8 cellular contexts compared by ENCODE assay signal in the genomic region with DNA sequence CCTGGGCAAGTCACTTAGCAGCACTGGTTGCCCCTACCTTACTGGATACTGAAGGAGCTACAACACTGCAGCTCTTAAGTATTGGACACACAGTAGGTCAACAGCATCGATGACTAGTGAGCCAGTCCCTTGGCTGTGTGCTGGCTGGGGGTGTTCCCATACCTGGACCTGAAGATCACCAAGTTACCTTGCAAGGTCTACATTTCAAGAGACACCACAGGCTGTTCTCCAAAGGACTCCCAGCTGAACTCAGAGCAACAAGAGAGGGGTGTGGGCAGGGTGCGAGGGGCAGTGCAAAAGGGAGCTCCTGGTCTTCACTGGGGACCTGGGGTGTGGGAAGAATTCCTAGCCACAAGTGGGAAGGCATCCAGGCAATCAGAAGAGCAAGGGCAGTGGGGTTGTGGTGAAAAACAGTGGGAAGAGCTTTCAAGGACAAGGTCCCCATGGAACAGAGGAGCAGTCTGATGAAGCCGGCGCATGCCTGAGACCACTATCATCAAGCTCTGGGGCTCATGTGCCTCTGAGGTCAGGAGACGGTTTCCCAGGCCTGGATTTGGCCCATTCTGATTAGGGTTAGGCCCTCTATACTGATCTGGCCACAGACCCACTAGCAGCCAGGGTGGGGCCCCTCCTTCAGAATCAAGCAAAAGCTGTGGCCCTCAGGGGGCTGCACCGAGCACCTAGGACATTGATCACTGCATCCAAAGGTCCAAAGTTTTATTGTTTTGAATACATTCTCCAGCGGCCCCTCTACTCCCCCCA. TPM values are rescaled to one million over a fixed set of nuclear protein-coding genes. Genes with fewer than 3 reads are reported as not detected.
DNase-seq lines count a peak whose midpoint lies in the region; ATAC-seq and TF ChIP-seq lines count a peak whose summit lies in the region.
"Had no signal": no experiment of that assay in that cellular context is flagged by ENCODE, and none has a peak within 500 bp of the region (broad histone marks: within the 10 kb centered on the region; RNA-seq: fewer than 3 reads in every experiment).

No MANE protein-coding gene starts in this region.

- H3K27ac ChIP-seq in gastroesophageal sphincter (peak overlapping the region in 3 of 4 donors; percentile 95 to 98 (median 98)), transverse colon (peak overlapping the region; percentile 16 to 96 (median 58))

- peaks cover 5 to 85% (median 53%) of the 10 kb centered on the region in 3 donors for H3K4me1 ChIP-seq in gastroesophageal sphincter
- H3K4me1 ChIP-seq in transverse colon: peaks cover 22 to 47% (median 40%) of the 10 kb centered on the region in 4 donors

- H3K36me3 ChIP-seq in gastroesophageal sphincter (peaks cover 0 to 26% of the 10 kb centered on the region in 2 donors), transverse colon (peaks cover 0 to 11% (median 3%) of the 10 kb centered on the region in 4 donors)

- in situ Hi-C loops in transverse colon (cut with MboI; ENCODE audit: low pct_ligation_motif_present in 1 of 4, low pct_unique_long_range_greater_than_20kb in 1 of 4, low sequenced_read_pairs in 3 of 4): no loop called here

- H3K4me3 ChIP-seq in gastroesophageal sphincter: no peak overlapping the region
- no peak overlapping the region for H3K4me3 ChIP-seq in transverse colon

- TF ChIP-seq CTCF in gastroesophageal sphincter (IDR thresholded peaks at IDR 0.05) (no peak), transverse colon (IDR thresholded peaks at IDR 0.05) (no peak)

- ATAC-seq in Right ventricle myocardium inferior: no peak
- no peak for ATAC-seq in left ventricle myocardium superior
- ATAC-seq in gastroesophageal sphincter: no peak
- ATAC-seq in left lobe of liver: no peak

- DNase-seq in Right ventricle myocardium inferior (ENCODE audit: missing footprints) (peak; percentile 60), left ventricle myocardium superior (no peak), transverse colon (no peak), inferior parietal cortex (ENCODE audit: extremely low spot score) (no peak), left lobe of liver (ENCODE audit: low spot score) (no peak)
- DNase-seq: activated CD4-positive, alpha-beta T cell treated with anti-CD3 and anti-CD28 coated beads for 48 hours; NCI-H2171 treated with DMSO at 0.1 percent for 48 hours had no signal

- intact Hi-C loops in Right ventricle myocardium inferior (cut with DNase I): loop anchor here (1.0 to 10.0 kb wide), 2 partner anchors 33 to 148 kb away; partner anchors contain the start of gene CNFN
- intact Hi-C loops in left ventricle myocardium superior (cut with micrococcal nuclease): loop anchor here (5.0 kb wide), 1 partner anchor 40 kb away; no protein-coding TSS in a partner anchor
- intact Hi-C loops in transverse colon (cut with DNase I; ENCODE audit: low total_unique reads): loop anchor here (2.0 kb wide), 1 partner anchor 32 kb away; no protein-coding TSS in a partner anchor

- TF ChIP-seq POLR2A in gastroesophageal sphincter (IDR thresholded peaks at IDR 0.05) (no peak), transverse colon (IDR thresholded peaks at IDR 0.05) (no peak)

- H3K27me3 ChIP-seq in gastroesophageal sphincter: no peaks in the 10 kb centered on the region
- no peaks in the 10 kb centered on the region for H3K27me3 ChIP-seq in transverse colon

- H3K9me3 ChIP-seq in gastroesophageal sphincter: no peaks in the 10 kb centered on the region
- no peaks in the 10 kb centered on the region for H3K9me3 ChIP-seq in transverse colon

- TF ChIP-seq EP300 in gastroesophageal sphincter (IDR thresholded peaks at IDR 0.05) (no peak), transverse colon (IDR thresholded peaks at IDR 0.05; ENCODE audit: low read depth) (no peak)

- 63 to 80% methylated on average over 1 to 5 of the region's 7 CpGs for WGBS in gastroesophageal sphincter (ENCODE audit: low coverage in 1 of 2), 2 donors
- 73% methylated on average over 7 of the region's 7 CpGs; no CpG with 5 or more reads in 1 of the 2 donors for WGBS in transverse colon (ENCODE audit: low coverage in 1 of 2), 2 donors

RNA-seq across cellular contexts. Expression of gene GSK3A, which starts 4.6 kb away (rescaled TPM):
- total RNA-seq in Right ventricle myocardium inferior (36.3 TPM), left ventricle myocardium superior (40.0 TPM), gastroesophageal sphincter (10 to 100 TPM; 30.8 to 51.0 (median 35.1) TPM), transverse colon (10 to 100 TPM; 10.7 to 46.4 (median 31.0) TPM), left lobe of liver (15.1 TPM)

RNA-seq across cellular contexts. Expression of gene ERF, which starts 7.9 kb away (rescaled TPM):
- total RNA-seq in Right ventricle myocardium inferior (44.4 TPM), left ventricle myocardium superior (46.0 TPM), gastroesophageal sphincter (10 to 100 TPM; 28.4 to 46.4 (median 39.9) TPM), transverse colon (10 to 100 TPM; 20.9 to 67.3 (median 30.5) TPM), left lobe of liver (35.9 TPM)

RNA-seq across cellular contexts. Expression of gene CIC, which starts 22.0 kb away (rescaled TPM):
- 34.6 TPM for total RNA-seq in Right ventricle myocardium inferior
- 37.1 TPM for total RNA-seq in left ventricle myocardium superior
- total RNA-seq in gastroesophageal sphincter: 10 to 100 TPM; 31.4 to 69.4 (median 49.0) TPM
- 10 to 100 TPM; 35.1 to 96.5 (median 43.6) TPM for total RNA-seq in transverse colon
- total RNA-seq in left lobe of liver: 25.2 TPM

RNA-seq across cellular contexts. Expression of gene ZNF526, which starts 26.9 kb away (rescaled TPM):
- total RNA-seq in Right ventricle myocardium inferior: 6.1 TPM
- 6.7 TPM for total RNA-seq in left ventricle myocardium superior
- total RNA-seq in gastroesophageal sphincter: 10 to 100 TPM in 1 of 4 donors, 1 to 10 TPM in 3; 4.6 to 10.4 (median 7.8) TPM
- total RNA-seq in transverse colon: 10 to 100 TPM in 1 of 4 donors, 1 to 10 TPM in 3; 6.4 to 19.5 (median 6.8) TPM
- 5.3 TPM for total RNA-seq in left lobe of liver

RNA-seq across cellular contexts. Expression of gene DEDD2, which starts 29.6 kb away (rescaled TPM):
- total RNA-seq in Right ventricle myocardium inferior: 16.7 TPM
- 17.2 TPM for total RNA-seq in left ventricle myocardium superior
- 10 to 100 TPM; 31.1 to 39.3 (median 33.4) TPM for total RNA-seq in gastroesophageal sphincter
- total RNA-seq in transverse colon: 10 to 100 TPM; 52.2 to 90.8 (median 63.0) TPM
- 15.0 TPM for total RNA-seq in left lobe of liver
